Comparison of ENCODE assay signal across 1 cellular context in genomic region chr22:41532908-41533825, GRCh38.
TF ChIP-seq lines count a peak whose summit lies in the region.

No MANE protein-coding gene starts in this region.

TF ChIP-seq in GM12878, 131 proteins besides CTCF, POLR2A, EP300 and RAD21:
- TF ChIP-seq PBX3 (IDR thresholded peaks at IDR 0.05; ENCODE audit: insufficient replicate concordance, low read depth, low read length) (peak; percentile 56), ZBTB33 (IDR thresholded peaks at IDR 0.05) (no peak), ATF2 (IDR thresholded peaks at IDR 0.05; ENCODE audit: low read length) (no peak), CHD4 (IDR thresholded peaks at IDR 0.05) (no peak), SREBF2 (IDR thresholded peaks at IDR 0.05; ENCODE audit: low read length) (no peak), BACH1 (IDR thresholded peaks at IDR 0.05; ENCODE audit: borderline replicate concordance) (no peak), PKNOX1 (IDR thresholded peaks at IDR 0.05) (peak; percentile 76), POU2F2 (IDR thresholded peaks at IDR 0.05; ENCODE audit: borderline replicate concordance, low read depth, low read length) (no peak), SMC3 (IDR thresholded peaks at IDR 0.05; ENCODE audit: borderline replicate concordance, low read length) (peak; percentile 65), ASH2L (IDR thresholded peaks at IDR 0.05; ENCODE audit: borderline replicate concordance, low read depth) (no peak), EZH2 (IDR thresholded peaks at IDR 0.05; ENCODE audit: borderline replicate concordance, control insufficient read depth, low read depth, low read length) (no peak), ZZZ3 (IDR thresholded peaks at IDR 0.05; ENCODE audit: control insufficient read depth, insufficient read length, low read depth) (no peak), TARDBP (IDR thresholded peaks at IDR 0.05; ENCODE audit: borderline replicate concordance) (no peak), USF2 (IDR thresholded peaks at IDR 0.05; ENCODE audit: borderline replicate concordance, low read depth, low read length) (no peak), E2F4 (IDR thresholded peaks at IDR 0.05; ENCODE audit: low read depth, low read length) (no peak), RB1 (IDR thresholded peaks at IDR 0.05; ENCODE audit: borderline replicate concordance) (0 out of 2 replicates have a peak, but pooled peaks have one; percentile 59), ELK1 (IDR thresholded peaks at IDR 0.05; ENCODE audit: low read depth, low read length) (no peak), RUNX3 (IDR thresholded peaks at IDR 0.05; ENCODE audit: low read length) (peak; percentile 40), TBL1XR1 (IDR thresholded peaks at IDR 0.05; ENCODE audit: low read depth, low read length) (no peak)
